In genomic region chr19:37362733-37363132, GRCh38 we compare ENCODE assay signal across 13 cellular contexts. TPM values are rescaled to one million over a fixed set of nuclear protein-coding genes. Genes with fewer than 3 reads are reported as not detected.
DNase-seq lines count a peak whose midpoint lies in the region; ATAC-seq, FAIRE-seq and TF ChIP-seq lines count a peak whose summit lies in the region.
"Had no signal": no experiment of that assay in that cellular context is flagged by ENCODE, and none has a peak within 500 bp of the region (broad histone marks: within the 10 kb centered on the region; RNA-seq: fewer than 3 reads in every experiment).

No MANE protein-coding gene starts in this region.

- H3K27ac ChIP-seq in breast epithelium: no peak overlapping the region
- H3K27ac ChIP-seq in subcutaneous abdominal adipose tissue (ENCODE audit: low read depth, low read length): peak overlapping the region; percentile 4
- H3K27ac ChIP-seq in hepatocyte: no peak overlapping the region
- H3K27ac ChIP-seq: dorsolateral prefrontal cortex, HL-60 had no signal

- peaks cover 32 to 38% of the 10 kb centered on the region in 2 donors for H3K9me3 ChIP-seq in breast epithelium
- H3K9me3 ChIP-seq in subcutaneous abdominal adipose tissue (ENCODE audit: control insufficient read depth in 5 of 5, low read length in 5 of 5): peaks cover 0 to 31% (median 18%) of the 10 kb centered on the region in 5 donors
- H3K9me3 ChIP-seq in hepatocyte (ENCODE audit: low read depth): peaks cover under 1% of the 10 kb centered on the region

- H3K4me1 ChIP-seq in breast epithelium (no peaks in the 10 kb centered on the region), subcutaneous abdominal adipose tissue (ENCODE audit: control insufficient read depth in 5 of 5, insufficient read depth in 5 of 5, low read length in 5 of 5) (peaks cover 0 to 16% (median 4%) of the 10 kb centered on the region in 5 donors), hepatocyte (ENCODE audit: insufficient read depth) (no peaks in the 10 kb centered on the region)

- POLR2A ChIA-PET in MCF 10A (lab: Yijun Ruan, JAX): interaction anchor here (3.8 kb wide), 1 partner anchor 8 kb away, joined by 24 read pairs; the partner anchor contains the start of gene ZNF527

- no peaks in the 10 kb centered on the region for H3K4me1 Mint-ChIP-seq in MCF 10A (ENCODE audit: insufficient read depth, unreplicated experiment)
- H3K4me1 Mint-ChIP-seq: CD14-positive monocyte had no signal

- BruUV-seq in MCF 10A (replicated peaks; lab: Mats Ljungman, UMichigan): TSS peak; percentile 20

- WGBS in hepatocyte (ENCODE audit: low lambda C conversion rate, missing lambda C conversion rate): 98% methylated on average over 6 of the region's 6 CpGs

- intact Hi-C loops in MCF 10A (cut with micrococcal nuclease): no loop called here
- intact Hi-C loops in breast epithelium (cut with DNase I; ENCODE audit: low total_unique reads): no loop called here

- CTCF ChIA-PET in MCF 10A (lab: Yijun Ruan, JAX): interaction anchor here (0.6 kb wide), 1 partner anchor 457 kb away, joined by 3 read pairs; no protein-coding TSS in a partner anchor

- H3K4me3 Mint-ChIP-seq in MCF 10A (ENCODE audit: unreplicated experiment): no peak overlapping the region
- H3K4me3 Mint-ChIP-seq: activated naive CD4-positive, alpha-beta T cell treated with anti-CD3 and anti-CD28 coated beads for 36 hours; CD14-positive monocyte had no signal

- peaks cover 46% of the 10 kb centered on the region for H3K9me3 Mint-ChIP-seq in MCF 10A (ENCODE audit: unreplicated experiment)
- peaks cover 36 to 51% of the 10 kb centered on the region in 2 donors for H3K9me3 Mint-ChIP-seq in activated naive CD4-positive, alpha-beta T cell treated with anti-CD3 and anti-CD28 coated beads, Interleukin-2, amount 50 U/mL, for 72 hours

- no peak for FAIRE-seq in RCC 7860 (lab: Jason Lieb, UNC)

- H3K27me3 Mint-ChIP-seq in MCF 10A (ENCODE audit: insufficient read depth, unreplicated experiment): no peaks in the 10 kb centered on the region

- no peak for DNase-seq in MCF 10A (ENCODE audit: unreplicated experiment)
- DNase-seq in breast epithelium (ENCODE audit: low spot score in 2 of 2): no peak
- DNase-seq in NCI-H69 (lab: John Stamatoyannopoulos, UW): peak; percentile 23
- no peak for DNase-seq in epithelial cell of proximal tubule (ENCODE audit: low read depth)
- DNase-seq in activated naive CD4-positive, alpha-beta T cell treated with anti-CD3 and anti-CD28 coated beads, Interleukin-2, amount 50 U/mL, for 72 hours (ENCODE audit: low spot score in 2 of 2): no peak
- no peak for DNase-seq in hepatocyte (ENCODE audit: low spot score)
- no peak for DNase-seq in RCC 7860 (ENCODE audit: low spot score)
- DNase-seq: activated naive CD4-positive, alpha-beta T cell treated with anti-CD3 and anti-CD28 coated beads for 36 hours; dorsolateral prefrontal cortex; NCI-H1092 treated with DMSO at 0.1 percent for 48 hours had no signal

- H3K4me2 ChIP-seq in hepatocyte: no peak overlapping the region

- H3K9ac ChIP-seq in subcutaneous abdominal adipose tissue (ENCODE audit: low read length in 5 of 5): no peak overlapping the region

- no peak for TF ChIP-seq CTCF in MCF 10A (IDR thresholded peaks at IDR 0.05; ENCODE audit: unreplicated experiment)
- TF ChIP-seq CTCF in breast epithelium (IDR thresholded peaks at IDR 0.05): no peak
- TF ChIP-seq CTCF in epithelial cell of proximal tubule (conservative IDR thresholded peaks at IDR 0.05; ENCODE audit: low read depth, low read length): peak; percentile 33
- no peak for TF ChIP-seq CTCF in hepatocyte (IDR thresholded peaks at IDR 0.05; ENCODE audit: poor library complexity)

- peaks cover 73% of the 10 kb centered on the region for H3K36me3 Mint-ChIP-seq in MCF 10A (ENCODE audit: insufficient read depth, unreplicated experiment)
- peaks cover 59 to 78% of the 10 kb centered on the region in 2 donors for H3K36me3 Mint-ChIP-seq in activated naive CD4-positive, alpha-beta T cell treated with anti-CD3 and anti-CD28 coated beads, Interleukin-2, amount 50 U/mL, for 72 hours

- no peak overlapping the region for H3K27ac Mint-ChIP-seq in MCF 10A (ENCODE audit: low read depth, unreplicated experiment)
- peak overlapping the region in 1 of 2 donors; percentile 50 for H3K27ac Mint-ChIP-seq in activated naive CD4-positive, alpha-beta T cell treated with anti-CD3 and anti-CD28 coated beads, Interleukin-2, amount 50 U/mL, for 72 hours
- H3K27ac Mint-ChIP-seq: activated naive CD4-positive, alpha-beta T cell treated with anti-CD3 and anti-CD28 coated beads for 36 hours; CD14-positive monocyte had no signal

- H3K27me3 ChIP-seq in breast epithelium: no peaks in the 10 kb centered on the region
- H3K27me3 ChIP-seq in subcutaneous abdominal adipose tissue (ENCODE audit: control insufficient read depth in 5 of 5, insufficient read depth in 4 of 5, low read length in 5 of 5): no peaks in the 10 kb centered on the region
- H3K27me3 ChIP-seq in hepatocyte: no peaks in the 10 kb centered on the region
- H3K27me3 ChIP-seq: dorsolateral prefrontal cortex had no signal

- H3K79me2 ChIP-seq in hepatocyte: no peaks in the 10 kb centered on the region

- H3K9me2 ChIP-seq in hepatocyte (replicated peaks; ENCODE audit: insufficient read depth): no peaks in the 10 kb centered on the region

- no peak overlapping the region for H3K4me3 ChIP-seq in breast epithelium
- H3K4me3 ChIP-seq in epithelial cell of proximal tubule (ENCODE audit: low read depth, low read length): no peak overlapping the region
- H3K4me3 ChIP-seq in subcutaneous abdominal adipose tissue (ENCODE audit: low read depth in 1 of 5, low read length in 5 of 5): peak overlapping the region in 2 of 5 donors; percentile 13 to 40
- H3K4me3 ChIP-seq in hepatocyte: no peak overlapping the region
- H3K4me3 ChIP-seq: dorsolateral prefrontal cortex had no signal

- no peak overlapping the region for H2AFZ ChIP-seq in hepatocyte

- ATAC-seq in activated naive CD4-positive, alpha-beta T cell treated with anti-CD3 and anti-CD28 coated beads, Interleukin-2, amount 50 U/mL, for 72 hours: no peak

- no peaks in the 10 kb centered on the region for H4K20me1 ChIP-seq in hepatocyte (ENCODE audit: insufficient read depth, poor library complexity, severe bottlenecking)

- peaks cover 18% of the 10 kb centered on the region for H3K36me3 ChIP-seq in breast epithelium
- peaks cover 18 to 59% (median 45%) of the 10 kb centered on the region in 5 donors for H3K36me3 ChIP-seq in subcutaneous abdominal adipose tissue (ENCODE audit: control insufficient read depth in 5 of 5, insufficient read depth in 5 of 5, low read length in 5 of 5)
- H3K36me3 ChIP-seq in hepatocyte (replicated peaks; ENCODE audit: insufficient read depth, low read depth): no peaks in the 10 kb centered on the region

- TF ChIP-seq POLR2A in breast epithelium (IDR thresholded peaks at IDR 0.05): no peak

RNA-seq across cellular contexts. Expression of gene ZNF527, which starts 8.2 kb away (rescaled TPM):
- total RNA-seq in MCF 10A (2022) (4.3 and 5.0 TPM in 2 replicates), breast epithelium (10 to 100 TPM in 1 of 3 donors, 1 to 10 TPM in 2; 6.7 to 14.2 (median 9.5) TPM), epithelial cell of proximal tubule (1.9 and 4.4 TPM in 2 replicates), hepatocyte (7.3 TPM in 2 replicates)
- 1 to 10 TPM; 4.6 to 5.1 TPM for total RNA-seq in activated naive CD4-positive, alpha-beta T cell treated with anti-CD3 and anti-CD28 coated beads, Interleukin-2, amount 50 U/mL, for 72 hours
- polyA plus RNA-seq in hepatocyte: 1.7 and 1.9 TPM in 2 replicates
